6 cellular contexts compared by ENCODE assay signal in the genomic region with DNA sequence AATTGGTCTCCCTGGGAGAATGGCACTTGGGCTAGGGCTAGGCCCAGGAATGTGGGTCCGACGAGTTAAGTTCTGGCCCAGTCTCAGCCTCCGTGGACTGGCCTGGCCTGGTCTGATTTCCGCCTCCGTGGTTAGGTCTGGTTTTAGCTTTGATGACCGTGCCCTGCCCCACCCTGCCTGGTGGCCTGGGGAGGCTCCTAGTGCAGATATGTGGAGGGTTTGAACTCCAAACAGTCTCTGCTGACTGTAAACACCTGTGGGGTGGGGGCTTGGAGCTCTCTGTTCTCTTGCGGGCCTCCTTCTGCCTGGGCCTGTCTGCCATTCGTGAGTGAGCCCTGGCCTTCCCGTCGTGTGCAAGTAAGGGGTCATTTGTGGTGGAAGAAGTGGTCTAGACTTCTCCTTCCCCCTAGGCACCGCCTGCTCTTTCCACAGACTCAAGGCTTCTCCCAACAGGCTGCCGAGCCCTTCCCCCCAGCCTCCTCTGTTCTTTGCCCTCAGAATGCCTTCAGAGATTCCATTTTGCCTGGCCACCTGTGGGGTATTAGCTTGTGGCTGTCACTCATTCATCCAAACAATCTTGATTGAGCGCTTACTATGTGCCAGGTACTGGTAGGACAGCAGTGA. TPM values are rescaled to one million over a fixed set of nuclear protein-coding genes. Genes with fewer than 3 reads are reported as not detected.
A peak's percentile ranks its signal among the peaks of the same experiment; 100 is the strongest.
DNase-seq lines count a peak whose midpoint lies in the region; ATAC-seq and TF ChIP-seq lines count a peak whose summit lies in the region.

No MANE protein-coding gene starts in this region.

- H3K27ac ChIP-seq in CD4-positive, alpha-beta T cell (ENCODE audit: low read depth, low read length), result peak overlapping the region; percentile 96
- peak overlapping the region; percentile 92 to 94 (median 93) for H3K27ac ChIP-seq in right lobe of liver

- H3K36me3 ChIP-seq in right lobe of liver, result peaks cover 0 to 6% (median 0%) of the 10 kb centered on the region in 4 donors

- H3K9me3 ChIP-seq in CD4-positive, alpha-beta T cell (ENCODE audit: control insufficient read depth, low read length), result no peaks in the 10 kb centered on the region
- H3K9me3 ChIP-seq in right lobe of liver, result no peaks in the 10 kb centered on the region

- H3K4me3 ChIP-seq in right lobe of liver, result peak overlapping the region; percentile 78 to 82 (median 81)

- peaks cover 0 to 50% (median 29%) of the 10 kb centered on the region in 4 donors for H3K4me1 ChIP-seq in right lobe of liver

- ATAC-seq in CD4-positive, alpha-beta T cell (ENCODE audit: poor library complexity), result no peak
- ATAC-seq in activated B cell treated with CpG ODN at 0.5 μM for 24 hours (ENCODE audit: low read depth), result no peak
- no peak for ATAC-seq in right lobe of liver
- ATAC-seq in HG03469 (IDR thresholded peaks at IDR 0.05; ENCODE audit: unreplicated experiment), result no peak

- POLR2A ChIA-PET in CD4-positive, alpha-beta T cell (lab: Charles Lee), result interaction anchor here (1.5 to 4.4 kb wide), 7 partner anchors 14 to 320 kb away, joined by 4 to 66 read pairs (median 7); a partner anchor contains a TSS
- POLR2A ChIA-PET in activated B cell treated with CpG ODN at 0.5 μM for 24 hours (lab: Charles Lee), result interaction anchor here (0.6 to 4.0 kb wide), 5 partner anchors 8 to 25 kb away, joined by 3 to 38 read pairs (median 8); a partner anchor contains a TSS

- TF ChIP-seq POLR2A in right lobe of liver (IDR thresholded peaks at IDR 0.05), result no peak

- WGBS in right lobe of liver (ENCODE audit: insufficient coverage, low coverage, low lambda C conversion rate, missing lambda C conversion rate), result 9% methylated on average over 9 of the region's 13 CpGs

- no peaks in the 10 kb centered on the region for H3K9me3 Mint-ChIP-seq in CD4-positive, alpha-beta T cell
- no peaks in the 10 kb centered on the region for H3K9me3 Mint-ChIP-seq in activated B cell treated with CpG ODN at 0.5 μM for 24 hours

- H3K4me3 Mint-ChIP-seq in CD4-positive, alpha-beta T cell, result peak overlapping the region; percentile 95
- H3K4me3 Mint-ChIP-seq in activated B cell treated with CpG ODN at 0.5 μM for 24 hours, result peak overlapping the region; percentile 94

- TF ChIP-seq CTCF in CD4-positive, alpha-beta T cell (IDR thresholded peaks at IDR 0.05), result no peak
- no peak for TF ChIP-seq CTCF in activated B cell treated with CpG ODN at 0.5 μM for 24 hours (IDR thresholded peaks at IDR 0.05)
- no peak for TF ChIP-seq CTCF in right lobe of liver (IDR thresholded peaks at IDR 0.05)

- H3K27me3 Mint-ChIP-seq in CD4-positive, alpha-beta T cell, result no peaks in the 10 kb centered on the region
- no peaks in the 10 kb centered on the region for H3K27me3 Mint-ChIP-seq in activated B cell treated with CpG ODN at 0.5 μM for 24 hours

- intact Hi-C loops in CD4-positive, alpha-beta T cell (cut with DNase I, micrococcal nuclease), result loop anchor here (2.0 kb wide), 2 partner anchors 16 to 18 kb away; a partner anchor contains a TSS
- intact Hi-C loops in activated B cell treated with CpG ODN at 0.5 μM for 24 hours (cut with micrococcal nuclease), result no loop called here
- intact Hi-C loops in right lobe of liver (cut with DNase I), result no loop called here

- H3K36me3 Mint-ChIP-seq in CD4-positive, alpha-beta T cell (ENCODE audit: low read depth), result peaks cover 64% of the 10 kb centered on the region
- H3K36me3 Mint-ChIP-seq in activated B cell treated with CpG ODN at 0.5 μM for 24 hours (ENCODE audit: low read depth), result peaks cover 30% of the 10 kb centered on the region

- H3K4me1 Mint-ChIP-seq in CD4-positive, alpha-beta T cell (ENCODE audit: low read depth), result peaks cover 73% of the 10 kb centered on the region
- H3K4me1 Mint-ChIP-seq in activated B cell treated with CpG ODN at 0.5 μM for 24 hours, result peaks cover 80% of the 10 kb centered on the region

- CTCF ChIA-PET in CD4-positive, alpha-beta T cell (lab: Charles Lee), result interaction anchor here (0.7 kb wide), 1 partner anchor 17 kb away, joined by 3 read pairs; no protein-coding TSS in a partner anchor
- CTCF ChIA-PET in activated B cell treated with CpG ODN at 0.5 μM for 24 hours (lab: Charles Lee), result interaction anchor here (0.9 to 1.8 kb wide), 2 partner anchors 8 to 14 kb away, joined by 4 to 5 read pairs; no protein-coding TSS in a partner anchor

- peak overlapping the region; percentile 100 for H3K27ac Mint-ChIP-seq in CD4-positive, alpha-beta T cell
- H3K27ac Mint-ChIP-seq in activated B cell treated with CpG ODN at 0.5 μM for 24 hours, result peak overlapping the region; percentile 88

- DNase-seq in CD4-positive, alpha-beta T cell, result no peak
- no peak for DNase-seq in activated B cell treated with CpG ODN at 0.5 μM for 24 hours
- DNase-seq in right lobe of liver, result peak in 2 of 3 donors; percentile 36 to 52
- DNase-seq in activated CD4-positive, alpha-beta T cell treated with anti-CD3 and anti-CD28 coated beads, Interleukin-2, amount 50 U/mL, for 1 hour, result no peak
- DNase-seq in cerebellum (ENCODE audit: low spot score), result no peak

- H3K27me3 ChIP-seq in CD4-positive, alpha-beta T cell (ENCODE audit: control insufficient read depth, insufficient read depth, low read length), result no peaks in the 10 kb centered on the region
- H3K27me3 ChIP-seq in right lobe of liver, result no peaks in the 10 kb centered on the region

RNA-seq across cellular contexts. Expression of a gene that starts 1.5 kb away (rescaled TPM):
- total RNA-seq in CD4-positive, alpha-beta T cell, result 100 to 1,000 TPM; 224 to 234 TPM
- total RNA-seq in activated B cell treated with CpG ODN at 0.5 μM for 24 hours, result 74.9 and 91.4 TPM in 2 replicates
- total RNA-seq in right lobe of liver, result 100 to 1,000 TPM in 1 of 6 experiments, 10 to 100 TPM in 5; 71.5 to 100 (median 79.4) TPM
- 23.9 TPM for total RNA-seq in cerebellum

RNA-seq across cellular contexts. Expression of a gene that starts 4.9 kb away (rescaled TPM):
- total RNA-seq in CD4-positive, alpha-beta T cell, result 100 to 1,000 TPM; 171 to 177 TPM
- total RNA-seq in activated B cell treated with CpG ODN at 0.5 μM for 24 hours, result 65.5 and 90.8 TPM in 2 replicates
- total RNA-seq in right lobe of liver, result 10 to 100 TPM; 12.3 to 24.9 (median 21.4) TPM
- 22.3 TPM for total RNA-seq in cerebellum

RNA-seq across cellular contexts. Expression of a gene that starts 15.9 kb away (rescaled TPM):
- total RNA-seq in CD4-positive, alpha-beta T cell, result 1 to 10 TPM; 1.0 to 1.8 TPM
- total RNA-seq in activated B cell treated with CpG ODN at 0.5 μM for 24 hours, result 0.16 and 0.66 TPM in 2 replicates
- under 1 TPM in 2 of 6 experiments, not detected in 4; 0.22 to 0.29 TPM for total RNA-seq in right lobe of liver
- total RNA-seq in cerebellum, result not detected

RNA-seq across cellular contexts. Expression of a gene that starts 22.5 kb away (rescaled TPM):
- total RNA-seq in CD4-positive, alpha-beta T cell, result 10 to 100 TPM; 46.1 to 51.1 TPM
- total RNA-seq in activated B cell treated with CpG ODN at 0.5 μM for 24 hours, result 42.5 and 62.0 TPM in 2 replicates
- 10 to 100 TPM; 20.7 to 28.3 (median 24.5) TPM for total RNA-seq in right lobe of liver
- 29.7 TPM for total RNA-seq in cerebellum

RNA-seq across cellular contexts. Expression of a gene that starts 40.4 kb away (rescaled TPM):
- total RNA-seq in CD4-positive, alpha-beta T cell, result 1 to 10 TPM; 1.2 to 2.1 TPM
- total RNA-seq in activated B cell treated with CpG ODN at 0.5 μM for 24 hours, result 9.1 and 12.6 TPM in 2 replicates
- total RNA-seq in right lobe of liver, result 10 to 100 TPM; 14.9 to 22.7 (median 17.5) TPM
- 30.4 TPM for total RNA-seq in cerebellum

Comparison
In these comparisons a context has a peak if more than half of its experiments do, and no peak if none do; other contexts are left out.
1. DNase-seq: peak in right lobe of liver (2 of 3); none in CD4-positive, alpha-beta T cell (0 of 10), activated B cell treated with CpG ODN at 0.5 μM for 24 hours (single experiment), activated CD4-positive, alpha-beta T cell treated with anti-CD3 and anti-CD28 coated beads, Interleukin-2, amount 50 U/mL, for 1 hour (single experiment) and cerebellum (single experiment).
2. intact Hi-C loops: an anchor here in CD4-positive, alpha-beta T cell (2.0 kb wide); none called in activated B cell treated with CpG ODN at 0.5 μM for 24 hours and right lobe of liver.